In the genomic region with DNA sequence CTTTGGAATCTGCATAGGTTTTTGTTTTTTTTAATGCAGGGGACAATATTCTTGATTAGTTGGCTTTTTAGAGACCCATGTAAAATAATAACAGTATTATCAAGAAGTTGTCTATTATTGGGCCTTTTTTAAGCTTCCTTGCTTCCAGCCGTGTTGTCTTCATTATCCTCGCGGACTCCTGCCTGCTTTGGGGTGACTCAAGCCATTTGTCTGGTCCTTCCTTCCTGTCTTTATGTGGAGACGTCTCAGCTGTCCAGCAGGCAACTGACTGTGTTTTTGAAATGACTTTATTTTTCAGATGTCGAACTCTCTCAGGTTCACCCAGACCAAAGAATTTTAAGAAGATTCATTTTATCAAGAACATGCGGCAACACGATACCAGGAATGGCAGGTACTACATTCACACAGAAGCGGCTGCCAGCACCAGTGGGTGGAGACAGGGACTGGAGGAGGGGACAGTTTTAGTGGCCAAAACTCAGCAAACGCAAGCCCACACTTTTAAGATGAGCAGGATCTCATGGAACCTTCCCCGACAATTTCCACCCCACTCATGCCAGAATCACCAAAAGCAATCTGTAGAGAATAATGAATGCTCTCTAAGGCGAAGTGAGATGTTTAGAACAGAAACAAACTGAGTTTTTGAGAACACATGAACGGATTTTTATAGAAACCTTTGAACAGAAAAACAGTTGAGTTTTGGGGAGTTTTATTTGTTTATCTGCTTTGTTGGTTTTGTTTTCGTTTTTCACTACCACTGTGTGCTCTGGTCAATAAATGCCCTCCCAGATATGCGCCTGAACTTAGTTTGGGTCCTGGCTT, we compare ENCODE assay signal across 13 cellular contexts. TPM values are rescaled to one million over a fixed set of nuclear protein-coding genes. Genes with fewer than 3 reads are reported as not detected.
A peak's percentile ranks its signal among the peaks of the same experiment; 100 is the strongest.
DNase-seq lines count a peak whose midpoint lies in the region; ATAC-seq, FAIRE-seq and TF ChIP-seq lines count a peak whose summit lies in the region.
"Had no signal": no experiment of that assay in that cellular context is flagged by ENCODE, and none has a peak within 500 bp of the region (broad histone marks: within the 10 kb centered on the region; RNA-seq: fewer than 3 reads in every experiment).

No MANE protein-coding gene starts in this region.

- dilution Hi-C loops in keratinocyte (cut with MboI; ENCODE audit: extremely low pct_ligation_motif_present, low sequenced_read_pairs), result no loop called here

- TF ChIP-seq EP300 in suprapubic skin (IDR thresholded peaks at IDR 0.05), result no peak

- ATAC-seq in GM19452 (IDR thresholded peaks at IDR 0.05; ENCODE audit: unreplicated experiment), result no peak

- H3K4me3 ChIP-seq in choroid plexus epithelial cell (ENCODE audit: low read depth, low read length) (no peak overlapping the region), keratinocyte (ENCODE audit: control insufficient read depth in 2 of 3, extremely low read depth in 1 of 3, insufficient read depth in 2 of 3, low read depth in 1 of 3, low read length in 3 of 3) (peak overlapping the region in 2 of 3 experiments; percentile 25 to 39), suprapubic skin (peak overlapping the region; percentile 16), H7 (ENCODE audit: insufficient read depth, low read depth, low read length) (no peak overlapping the region)

- peaks cover 43% of the 10 kb centered on the region for H3K4me1 Mint-ChIP-seq in HFFc6 (ENCODE audit: low read depth)
- peaks cover 22% of the 10 kb centered on the region for H3K4me1 Mint-ChIP-seq in osteocyte (ENCODE audit: unreplicated experiment)

- peaks cover 18% of the 10 kb centered on the region for H3K4me1 ChIP-seq in keratinocyte (ENCODE audit: control insufficient read depth, extremely low read depth, insufficient read depth, low read length)
- peaks cover 39% of the 10 kb centered on the region for H3K4me1 ChIP-seq in suprapubic skin

- peak overlapping the region; percentile 67; the same call in 1 of the 2 replicates for H3K4me3 Mint-ChIP-seq in HFFc6
- no peak overlapping the region for H3K4me3 Mint-ChIP-seq in osteocyte (ENCODE audit: unreplicated experiment)

- H3K27ac ChIP-seq in keratinocyte (ENCODE audit: control insufficient read depth, insufficient read depth, low read length) (no peak overlapping the region), suprapubic skin (peak overlapping the region; percentile 52)

- TF ChIP-seq POLR2A in suprapubic skin (IDR thresholded peaks at IDR 0.05), result no peak

- H3K79me2 ChIP-seq in keratinocyte (ENCODE audit: control insufficient read depth, insufficient read depth, low read length), result no peaks in the 10 kb centered on the region

- peaks cover 3% of the 10 kb centered on the region for H3K27me3 Mint-ChIP-seq in HFFc6 (ENCODE audit: insufficient read depth)
- H3K27me3 Mint-ChIP-seq in osteocyte (ENCODE audit: unreplicated experiment), result no peaks in the 10 kb centered on the region

- H3K9me3 ChIP-seq in keratinocyte (ENCODE audit: control insufficient read depth, low read depth, low read length) (no peaks in the 10 kb centered on the region), suprapubic skin (no peaks in the 10 kb centered on the region)

- H3K27ac Mint-ChIP-seq in HFFc6, result peak overlapping the region; percentile 31
- no peak overlapping the region for H3K27ac Mint-ChIP-seq in osteocyte (ENCODE audit: unreplicated experiment)

- WGBS in suprapubic skin, result 36% methylated on average over 14 of the region's 14 CpGs

- DNase-seq in HFFc6 (no peak), choroid plexus epithelial cell (ENCODE audit: low read depth) (peak; percentile 59), keratinocyte (ENCODE audit: low read depth, low spot score) (no peak), suprapubic skin (ENCODE audit: low spot score in 2 of 2) (no peak), osteocyte (ENCODE audit: extremely low spot score, unreplicated experiment) (no peak), H7 (no peak)
- DNase-seq in activated CD4-positive, CD25-positive, alpha-beta regulatory T cell (lab: John Stamatoyannopoulos, UW), result no peak
- DNase-seq: activated T-cell treated with anti-CD3 and anti-CD28 coated beads, Interleukin-2, amount 50 U/mL, for 1 hour; COR-L47; MV-4-11; NCI-H510A treated with DMSO at 0.1 percent for 48 hours; SHP77 had no signal

- peak overlapping the region; percentile 68 for H3K4me2 ChIP-seq in keratinocyte (ENCODE audit: control insufficient read depth, extremely low read depth, insufficient read depth, low read depth, low read length)

- H2AFZ ChIP-seq in keratinocyte (ENCODE audit: control insufficient read depth, low read length), result peak overlapping the region; percentile 59

- H3K36me3 Mint-ChIP-seq in HFFc6 (ENCODE audit: low read depth) (peaks cover 14% of the 10 kb centered on the region; the same call in 1 of the 2 replicates), osteocyte (ENCODE audit: unreplicated experiment) (peaks cover 44% of the 10 kb centered on the region)

- no peaks in the 10 kb centered on the region for H3K9me1 ChIP-seq in keratinocyte (ENCODE audit: control insufficient read depth, extremely low read depth, insufficient read depth, low read length)

- no peaks in the 10 kb centered on the region for H4K20me1 ChIP-seq in keratinocyte (ENCODE audit: control insufficient read depth, extremely low read depth, insufficient read depth, low read length)

- no peak for TF ChIP-seq CTCF in HFFc6 (IDR thresholded peaks at IDR 0.05)
- TF ChIP-seq CTCF in choroid plexus epithelial cell (conservative IDR thresholded peaks at IDR 0.05; ENCODE audit: low read depth, low read length), result no peak
- TF ChIP-seq CTCF in keratinocyte (optimal IDR thresholded peaks at IDR 0.05 in 1 of 3, IDR thresholded peaks at IDR 0.05 in 1 of 3, conservative IDR thresholded peaks at IDR 0.05 in 1 of 3; ENCODE audit: extremely low read depth in 1 of 3, insufficient read depth in 2 of 3, low read length in 3 of 3), result no peak
- no peak for TF ChIP-seq CTCF in suprapubic skin (IDR thresholded peaks at IDR 0.05)
- no peak for TF ChIP-seq CTCF in osteocyte (IDR thresholded peaks at IDR 0.05)

- no peaks in the 10 kb centered on the region for H3K27me3 ChIP-seq in keratinocyte (ENCODE audit: control insufficient read depth, extremely low read depth, insufficient read depth, low read length)
- H3K27me3 ChIP-seq in suprapubic skin, result no peaks in the 10 kb centered on the region
- no peaks in the 10 kb centered on the region for H3K27me3 ChIP-seq in H7 (ENCODE audit: control insufficient read depth, insufficient read depth, low read length)

- FAIRE-seq in keratinocyte (lab: Jason Lieb, UNC), result peak; percentile 26

- H3K9me3 Mint-ChIP-seq in HFFc6, result no peaks in the 10 kb centered on the region
- no peaks in the 10 kb centered on the region for H3K9me3 Mint-ChIP-seq in osteocyte (ENCODE audit: unreplicated experiment)

- no peaks in the 10 kb centered on the region for H3K36me3 ChIP-seq in keratinocyte (ENCODE audit: control insufficient read depth in 2 of 2, extremely low read depth in 1 of 2, insufficient read depth in 2 of 2, low read length in 2 of 2)
- peaks cover 15% of the 10 kb centered on the region for H3K36me3 ChIP-seq in suprapubic skin
- no peaks in the 10 kb centered on the region; the same call in none of the 2 replicates for H3K36me3 ChIP-seq in H7 (replicated peaks; ENCODE audit: control insufficient read depth, insufficient read depth, low read length)

- H3K9ac ChIP-seq in keratinocyte (ENCODE audit: control insufficient read depth, extremely low read depth, insufficient read depth, low read length), result no peak overlapping the region

RNA-seq across cellular contexts. Expression of a gene that starts 59.1 kb away (rescaled TPM):
- total RNA-seq in HFFc6 (2021; fragmentation: NEBNext Ultra II Directional; extraction: Animal tissue kit (Norgen Biotek cat#: 25700)), result 1 to 10 TPM; 6.2 to 9.3 (median 8.5) TPM
- polyA plus RNA-seq in keratinocyte, result 0.63 to 1.2 TPM (median 1.00 TPM) in 3 replicates
- polyA plus RNA-seq in keratinocyte (2011; ENCODE audit: low read depth), result 3.1 TPM
- 1.1 and 1.3 TPM in 2 replicates for polyA plus RNA-seq in keratinocyte (2011; cell fraction: cytosol; rRNA removed)
- 1.4 TPM in 2 replicates for polyA plus RNA-seq in keratinocyte (2011; cell fraction: nucleus; rRNA removed)
- 1.3 and 1.5 TPM in 2 replicates for polyA plus RNA-seq in keratinocyte (2012; ENCODE audit: low replicate concordance)
- 0.69 to 3.3 TPM (median 0.72 TPM) in 3 replicates for polyA minus RNA-seq in keratinocyte
- not detected for polyA minus RNA-seq in keratinocyte (2011; cell fraction: cytosol; rRNA and poly(A)+ RNA removed)
- polyA minus RNA-seq in keratinocyte (2011; cell fraction: nucleus; rRNA and poly(A)+ RNA removed), result 0.84 and 2.3 TPM in 2 replicates
- total RNA-seq in suprapubic skin, result 10 to 100 TPM; 24.9 to 42.2 (median 38.0) TPM
- total RNA-seq in osteocyte, result 50.9 and 51.2 TPM in 2 replicates
- total RNA-seq in H7 (2014; rRNA removed; shearing (Covaris generic)), result 9.6 and 22.5 TPM in 2 replicates

Comparison
In these comparisons a context has a peak if more than half of its experiments do, and no peak if none do; other contexts are left out.
1. H3K4me3 ChIP-seq: peak in keratinocyte (2 of 3) and suprapubic skin (single experiment); none in choroid plexus epithelial cell (single experiment) and H7 (single experiment).